ENCODE assay signal across 14 cellular contexts in the genomic region with DNA sequence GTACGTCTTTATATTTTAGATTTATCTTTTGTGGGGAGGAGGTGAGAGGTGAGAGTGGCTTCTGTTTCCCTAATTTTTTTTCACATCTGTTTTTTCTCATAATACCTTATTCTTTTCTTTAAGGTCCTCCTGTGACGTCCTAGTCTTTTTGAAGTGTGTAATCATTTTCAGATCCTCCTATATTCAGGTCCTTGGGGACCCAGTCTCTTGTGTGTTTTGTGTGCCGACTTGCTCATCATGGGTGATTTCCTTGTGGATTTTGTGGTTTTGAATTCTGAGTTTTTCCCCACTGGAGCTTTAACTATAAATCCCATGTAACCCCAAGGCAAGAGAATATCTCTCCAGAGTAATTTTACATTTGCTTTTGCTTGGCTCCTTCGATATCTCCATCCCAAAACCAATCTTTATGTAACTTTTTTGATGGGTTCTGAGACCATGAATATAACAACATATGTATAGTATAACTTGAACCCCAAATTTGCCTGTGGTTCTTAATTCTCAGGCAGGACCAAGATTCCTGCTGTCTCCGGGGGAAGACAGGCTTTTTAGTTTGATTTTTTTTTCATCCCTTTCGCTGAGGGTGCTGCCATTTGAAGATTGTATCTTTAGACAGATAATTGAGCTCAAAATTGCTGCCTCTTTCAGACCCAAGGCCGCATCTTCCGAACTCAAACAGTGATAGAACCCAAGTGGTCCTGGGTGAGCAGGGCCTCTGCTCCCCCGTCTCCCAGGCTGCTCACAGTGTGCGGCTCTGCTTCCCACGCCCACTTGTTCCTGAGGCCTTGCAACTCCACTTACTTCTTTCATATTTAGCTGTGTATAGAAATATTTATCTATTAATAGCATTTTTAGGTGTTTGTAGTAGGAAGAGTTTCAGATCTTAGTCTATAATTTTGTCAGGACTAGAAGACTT. TPM values are rescaled to one million over a fixed set of nuclear protein-coding genes. Genes with fewer than 3 reads are reported as not detected.
A peak's percentile ranks its signal among the peaks of the same experiment; 100 is the strongest.
DNase-seq lines count a peak whose midpoint lies in the region; ATAC-seq and TF ChIP-seq lines count a peak whose summit lies in the region.
"Had no signal": no experiment of that assay in that cellular context is flagged by ENCODE, and none has a peak within 500 bp of the region (broad histone marks: within the 10 kb centered on the region; RNA-seq: fewer than 3 reads in every experiment).

No MANE protein-coding gene starts in this region.

- H3K9me2 ChIP-seq in PC-9 (ENCODE audit: insufficient read depth) = no peaks in the 10 kb centered on the region

- intact Hi-C loops in PC-9 (cut with micrococcal nuclease; ENCODE audit: unreplicated experiment) = no loop called here

- ATAC-seq in GM18907 (IDR thresholded peaks at IDR 0.05; ENCODE audit: unreplicated experiment) = peak; percentile 58
- peak; percentile 58 for ATAC-seq in HG03060 (IDR thresholded peaks at IDR 0.05; ENCODE audit: low read depth, unreplicated experiment)
- no peak for ATAC-seq in WTC11
- no peak for ATAC-seq in HG03571 (IDR thresholded peaks at IDR 0.05; ENCODE audit: unreplicated experiment)
- ATAC-seq: body of pancreas had no signal

- peaks cover 76% of the 10 kb centered on the region for H3K36me3 Mint-ChIP-seq in activated naive CD4-positive, alpha-beta T cell treated with anti-CD3 and anti-CD28 coated beads, Interleukin-2, amount 10 ng/mL, durations not matched to agents 7 days and 5 days
- peaks cover 8% of the 10 kb centered on the region for H3K36me3 Mint-ChIP-seq in WTC11

- POLR2A ChIA-PET in PC-9 (lab: Charles Lee; ENCODE audit: unreplicated experiment) (no interaction called here), WTC11 (lab: Charles Lee) (no interaction called here)

- no peaks in the 10 kb centered on the region for H3K27me3 ChIP-seq in PC-9 (ENCODE audit: insufficient read depth, low read depth)
- H3K27me3 ChIP-seq: body of pancreas, testis had no signal

- H3F3A ChIP-seq in PC-9 (ENCODE audit: insufficient read depth, low read depth) = peaks cover 11% of the 10 kb centered on the region

- H3K4me3 Mint-ChIP-seq in activated naive CD4-positive, alpha-beta T cell treated with anti-CD3 and anti-CD28 coated beads, Interleukin-2, amount 10 ng/mL, durations not matched to agents 7 days and 5 days = peak overlapping the region; percentile 18
- no peak overlapping the region for H3K4me3 Mint-ChIP-seq in WTC11
- H3K4me3 Mint-ChIP-seq: CD14-positive monocyte had no signal

- no peak for TF ChIP-seq CTCF in PC-9 (conservative IDR thresholded peaks at IDR 0.05)
- TF ChIP-seq CTCF in WTC11 (IDR thresholded peaks at IDR 0.05) = no peak

- peaks cover 21% of the 10 kb centered on the region for H4K20me1 ChIP-seq in PC-9 (ENCODE audit: insufficient read depth)

- H3K9me3 ChIP-seq in PC-9 (ENCODE audit: insufficient read depth, low read depth) = no peaks in the 10 kb centered on the region
- H3K9me3 ChIP-seq: body of pancreas, testis had no signal

- H3K27ac Mint-ChIP-seq in activated naive CD4-positive, alpha-beta T cell treated with anti-CD3 and anti-CD28 coated beads, Interleukin-2, amount 10 ng/mL, durations not matched to agents 7 days and 5 days = peak overlapping the region; percentile 90
- no peak overlapping the region for H3K27ac Mint-ChIP-seq in WTC11

- peaks cover 12% of the 10 kb centered on the region; the same call in 1 of the 2 replicates for H3K79me2 ChIP-seq in PC-9 (ENCODE audit: low read depth)

- H3K4me3 ChIP-seq in PC-9 = no peak overlapping the region
- H3K4me3 ChIP-seq: body of pancreas, testis had no signal

- no peak overlapping the region for H3K4me2 ChIP-seq in PC-9

- CTCF ChIA-PET in activated naive CD4-positive, alpha-beta T cell treated with anti-CD3 and anti-CD28 coated beads, Interleukin-2, amount 10 ng/mL, durations not matched to agents 7 days and 5 days (lab: Charles Lee) = interaction anchor here (0.6 to 2.3 kb wide), 9 partner anchors 11 to 100 kb away, joined by 3 to 14 read pairs (median 6); no protein-coding TSS in a partner anchor
- CTCF ChIA-PET in PC-9 (lab: Charles Lee) = no interaction called here
- CTCF ChIA-PET in WTC11 (lab: Charles Lee) = interaction anchor here (0.6 to 1.6 kb wide), 7 partner anchors 10 to 257 kb away, joined by 3 to 7 read pairs (median 3); no protein-coding TSS in a partner anchor

- BruUV-seq in PC-9 (replicated peaks; lab: Mats Ljungman, UMichigan) = no TSS peak

- peak; percentile 20 for DNase-seq in CD1c-positive myeloid dendritic cell (ENCODE audit: extremely low spot score)
- no peak for DNase-seq in activated naive CD4-positive, alpha-beta T cell treated with anti-CD3 and anti-CD28 coated beads, Interleukin-2, amount 10 ng/mL, durations not matched to agents 7 days and 5 days
- no peak for DNase-seq in PC-9
- no peak for DNase-seq in WTC11 (ENCODE audit: low spot score)
- no peak for DNase-seq in amniotic stem cell (lab: John Stamatoyannopoulos, UW)
- DNase-seq: body of pancreas, NCI-H524, testis had no signal

- no peaks in the 10 kb centered on the region for H3K9me3 Mint-ChIP-seq in activated naive CD4-positive, alpha-beta T cell treated with anti-CD3 and anti-CD28 coated beads, Interleukin-2, amount 10 ng/mL, durations not matched to agents 7 days and 5 days
- H3K9me3 Mint-ChIP-seq in WTC11 = no peaks in the 10 kb centered on the region
- H3K9me3 Mint-ChIP-seq: CD14-positive monocyte had no signal

- no peaks in the 10 kb centered on the region for H3K4me1 ChIP-seq in PC-9 (replicated peaks; ENCODE audit: insufficient read depth)
- H3K4me1 ChIP-seq: body of pancreas, testis had no signal

- peaks cover 90% of the 10 kb centered on the region for H3K4me1 Mint-ChIP-seq in activated naive CD4-positive, alpha-beta T cell treated with anti-CD3 and anti-CD28 coated beads, Interleukin-2, amount 10 ng/mL, durations not matched to agents 7 days and 5 days
- peaks cover 9% of the 10 kb centered on the region for H3K4me1 Mint-ChIP-seq in WTC11

- H3K27ac ChIP-seq in PC-9 = no peak overlapping the region
- H3K27ac ChIP-seq: body of pancreas, testis had no signal

- no peak overlapping the region for H2AFZ ChIP-seq in PC-9

- no peaks in the 10 kb centered on the region for H3K27me3 Mint-ChIP-seq in activated naive CD4-positive, alpha-beta T cell treated with anti-CD3 and anti-CD28 coated beads, Interleukin-2, amount 10 ng/mL, durations not matched to agents 7 days and 5 days
- no peaks in the 10 kb centered on the region for H3K27me3 Mint-ChIP-seq in WTC11 (ENCODE audit: low read depth)

- H3K36me3 ChIP-seq in PC-9 (ENCODE audit: low read depth) = 0 out of 2 replicates have a peak, but pooled peaks cover 29% of the 10 kb centered on the region

TF ChIP-seq in WTC11, 78 proteins besides CTCF, POLR2A, EP300 and RAD21:
- TF ChIP-seq ZNF317 (CRISPR knock-in tag; IDR thresholded peaks at IDR 0.05; ENCODE audit: borderline replicate concordance, low read depth) = no peak

RNA-seq across cellular contexts. Expression of a gene that starts 59.1 kb away (rescaled TPM):
- total RNA-seq in PC-9 (2021) (not detected in 2 replicates), WTC11 (2021) (0.13 to 0.14 TPM in 2 of 3 replicates, not detected in the other)
- total RNA-seq: fibroblast of lung, SK-MEL-5 had no signal

Comparison
In these comparisons a context has a peak if more than half of its experiments do, and no peak if none do; other contexts are left out.
1. ATAC-seq: peak in GM18907 (single experiment) and HG03060 (single experiment); none in WTC11 (single experiment) and HG03571 (single experiment).